Comparison of ENCODE assay signal across 15 cellular contexts in the genomic region with DNA sequence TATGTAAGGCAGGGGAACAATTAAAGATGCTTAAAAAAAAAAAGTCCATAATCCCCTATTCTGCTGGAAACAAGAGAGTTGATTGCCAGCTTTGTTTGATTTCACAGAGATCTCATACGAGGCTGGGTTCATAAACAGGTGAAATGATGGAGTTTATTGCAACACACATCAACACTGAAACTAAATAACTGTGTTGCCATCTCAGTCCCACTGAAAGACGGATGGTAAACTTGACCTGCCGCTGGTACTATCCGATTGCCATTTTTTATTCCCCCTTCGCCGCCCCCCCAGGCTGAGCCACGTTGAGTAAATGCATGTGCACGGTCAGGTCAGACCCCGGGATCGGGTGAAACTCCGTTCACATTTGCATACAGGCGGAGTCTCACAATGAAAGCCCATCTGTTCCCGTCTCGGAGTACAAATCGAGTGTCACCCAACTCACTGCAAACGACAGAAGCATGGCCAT.
A peak's percentile ranks its signal among the peaks of the same experiment; 100 is the strongest.
DNase-seq lines count a peak whose midpoint lies in the region; TF ChIP-seq lines count a peak whose summit lies in the region.
"Had no signal": no experiment of that assay in that cellular context is flagged by ENCODE, and none has a peak within 500 bp of the region (broad histone marks: within the 10 kb centered on the region; RNA-seq: fewer than 3 reads in every experiment).

No MANE protein-coding gene starts in this region.

- 28 to 34% methylated on average over 12 to 13 of the region's 16 CpGs for WGBS in esophagus squamous epithelium, 2 donors

- TF ChIP-seq CTCF in kidney epithelial cell (IDR thresholded peaks at IDR 0.05; ENCODE audit: insufficient read depth, low read length, poor library complexity, severe bottlenecking) = no peak
- no peak for TF ChIP-seq CTCF in esophagus squamous epithelium (IDR thresholded peaks at IDR 0.05)

- H3K4me3 ChIP-seq in kidney epithelial cell (ENCODE audit: low read depth, low read length) (peak overlapping the region; percentile 29), esophagus squamous epithelium (no peak overlapping the region)
- H3K4me3 ChIP-seq: cardiac muscle cell, upper lobe of right lung had no signal

- no peaks in the 10 kb centered on the region for H3K36me3 ChIP-seq in kidney epithelial cell (ENCODE audit: control insufficient read depth, insufficient read depth, low read length)
- H3K36me3 ChIP-seq in esophagus squamous epithelium = no peaks in the 10 kb centered on the region
- H3K36me3 ChIP-seq: cardiac muscle cell, upper lobe of right lung had no signal

- H3K27me3 ChIP-seq in kidney epithelial cell (ENCODE audit: control insufficient read depth, insufficient read depth, low read length) (no peaks in the 10 kb centered on the region), esophagus squamous epithelium (peaks cover 5 to 100% (median 8%) of the 10 kb centered on the region in 4 donors)

- peak; percentile 86 for DNase-seq in DMS53 (lab: John Stamatoyannopoulos, UW)
- peak; percentile 9 to 48 for DNase-seq in NCI-H187 (lab: John Stamatoyannopoulos, UW)
- DNase-seq in RPMI7951 (ENCODE audit: low read depth) = peak; percentile 11
- DNase-seq in kidney epithelial cell (ENCODE audit: low read depth) = no peak
- DNase-seq in NCI-H1048 (lab: John Stamatoyannopoulos, UW) = no peak
- DNase-seq in mesenteric fat pad (ENCODE audit: low spot score) = no peak
- no peak for DNase-seq in superior temporal gyrus (ENCODE audit: extremely low spot score)
- DNase-seq in esophagus squamous epithelium (lab: John Stamatoyannopoulos, UW) = no peak
- DNase-seq: activated CD4-positive, alpha-beta T cell treated with anti-CD3 and anti-CD28 coated beads, Interleukin-2, amount 10 ng/mL, durations not matched to agents 24 days and 14 days; activated effector memory CD4-positive, alpha-beta T cell treated with Interleukin-2 at 50 U/mL for 16 hours; erythroblast; GF-D8; NCI-H446; upper lobe of right lung had no signal

- H3K27ac ChIP-seq in esophagus squamous epithelium = no peak overlapping the region
- H3K27ac ChIP-seq: cardiac muscle cell, upper lobe of right lung had no signal

- no peaks in the 10 kb centered on the region for H3K4me1 ChIP-seq in esophagus squamous epithelium
- H3K4me1 ChIP-seq: upper lobe of right lung had no signal

- intact Hi-C loops in esophagus squamous epithelium (cut with DNase I) = no loop called here

- TF ChIP-seq POLR2A in esophagus squamous epithelium (IDR thresholded peaks at IDR 0.05) = no peak

- H3K9me3 ChIP-seq in esophagus squamous epithelium = no peaks in the 10 kb centered on the region
- H3K9me3 ChIP-seq: upper lobe of right lung had no signal

Comparison
In these comparisons a context has a peak if more than half of its experiments do, and no peak if none do; other contexts are left out.
1. DNase-seq: peak in DMS53 (single experiment), NCI-H187 (2 of 2) and RPMI7951 (single experiment); none in kidney epithelial cell (single experiment), NCI-H1048 (single experiment), mesenteric fat pad (single experiment), superior temporal gyrus (single experiment) and esophagus squamous epithelium (single experiment).